In the genomic region with DNA sequence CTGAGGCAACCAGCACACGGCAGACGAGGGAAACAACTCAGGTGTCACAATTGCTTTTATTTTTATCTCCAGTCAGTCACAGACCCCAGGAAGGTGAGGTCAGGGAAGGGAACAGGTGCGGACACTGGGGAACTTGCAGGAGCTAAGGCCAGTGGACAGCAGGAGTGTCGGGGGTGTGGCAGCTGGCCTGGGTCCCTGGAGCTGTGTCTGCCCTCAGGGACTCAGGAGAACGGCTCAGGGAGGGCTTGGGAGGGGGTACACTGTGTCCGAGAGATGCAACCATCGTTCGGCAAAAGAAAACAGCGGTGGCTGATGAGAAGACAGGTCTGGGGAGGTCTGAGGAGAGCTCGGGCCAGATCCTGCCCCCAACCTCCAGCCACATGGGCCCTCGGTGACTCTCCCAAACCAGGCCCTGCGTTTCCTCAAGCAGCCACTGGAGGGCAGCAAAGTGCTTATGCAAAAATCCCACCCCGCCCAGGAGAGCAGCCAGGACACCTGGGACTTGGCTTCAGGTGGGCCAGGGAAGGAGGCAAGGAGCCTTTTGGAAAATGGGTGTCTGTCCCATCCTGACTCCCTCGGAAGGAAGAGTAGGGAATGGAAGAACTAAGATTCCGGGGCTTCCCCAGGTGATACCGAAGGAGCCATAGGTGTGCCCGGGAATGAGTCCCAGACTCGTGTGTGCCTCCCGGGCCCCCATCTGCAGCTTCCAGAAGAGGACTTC, we compare ENCODE assay signal across 8 cellular contexts. TPM values are rescaled to one million over a fixed set of nuclear protein-coding genes. Genes with fewer than 3 reads are reported as not detected.
A peak's percentile ranks its signal among the peaks of the same experiment; 100 is the strongest.
DNase-seq lines count a peak whose midpoint lies in the region; ATAC-seq, FAIRE-seq and TF ChIP-seq lines count a peak whose summit lies in the region.

No MANE protein-coding gene starts in this region.

- H3K36me3 Mint-ChIP-seq in WTC11 = no peaks in the 10 kb centered on the region

- no peaks in the 10 kb centered on the region for H4K20me1 ChIP-seq in mammary epithelial cell (ENCODE audit: insufficient read depth, low read length)

- H3K9me3 ChIP-seq in mammary epithelial cell (replicated peaks; ENCODE audit: insufficient read depth, low read length) (no peaks in the 10 kb centered on the region), kidney (ENCODE audit: control insufficient read depth in 1 of 2, low read length in 2 of 2) (no peaks in the 10 kb centered on the region)

- H2AFZ ChIP-seq in mammary epithelial cell (ENCODE audit: low read depth, low read length) = peak overlapping the region; percentile 53

- no peaks in the 10 kb centered on the region for H3K79me2 ChIP-seq in mammary epithelial cell (ENCODE audit: insufficient read depth, low read length)

- ATAC-seq in WTC11 = peak; percentile 94
- ATAC-seq in GM19035 (IDR thresholded peaks at IDR 0.05; ENCODE audit: unreplicated experiment) = no peak

- H3K4me3 ChIP-seq in mammary epithelial cell (replicated peaks in 1 of 3; ENCODE audit: insufficient read depth in 1 of 3, low read depth in 2 of 3, low read length in 3 of 3) (no peak overlapping the region), kidney (ENCODE audit: low read length in 2 of 2) (peak overlapping the region in 1 of 2 donors; percentile 2)

- H3K36me3 ChIP-seq in mammary epithelial cell (ENCODE audit: insufficient read depth, low read length) (no peaks in the 10 kb centered on the region), kidney (ENCODE audit: control insufficient read depth in 1 of 2, insufficient read depth in 2 of 2, low read length in 2 of 2) (no peaks in the 10 kb centered on the region)

- TF ChIP-seq CTCF in WTC11 (IDR thresholded peaks at IDR 0.05) (peak; percentile 96), mammary epithelial cell (conservative IDR thresholded peaks at IDR 0.05 in 1 of 2, IDR thresholded peaks at IDR 0.05 in 1 of 2; ENCODE audit: extremely low read depth in 1 of 2, insufficient read depth in 1 of 2, low read depth in 1 of 2, low read length in 2 of 2) (peak; percentile 97 to 99), kidney (IDR thresholded peaks at IDR 0.05; ENCODE audit: borderline replicate concordance, extremely low read depth, insufficient read depth) (peak; percentile 94)

- H3K9ac ChIP-seq in mammary epithelial cell (ENCODE audit: insufficient read depth, low read length) (no peak overlapping the region), kidney (ENCODE audit: low read length in 2 of 2) (peak overlapping the region in 1 of 2 donors; percentile 46)

- in situ Hi-C loops in mammary epithelial cell (cut with MboI; ENCODE audit: low sequenced_read_pairs in 2 of 2) = loop anchor here (10.0 kb wide), 1 partner anchor 188 kb away; a partner anchor contains a TSS

- peaks cover 10% of the 10 kb centered on the region for H3K27me3 Mint-ChIP-seq in WTC11 (ENCODE audit: low read depth)

- peaks cover 2% of the 10 kb centered on the region for H3K27me3 ChIP-seq in mammary epithelial cell (ENCODE audit: insufficient read depth, low read length)

- H3K27ac ChIP-seq in mammary epithelial cell (ENCODE audit: insufficient read depth, low read depth, low read length) (no peak overlapping the region), kidney (ENCODE audit: low read depth in 2 of 2, low read length in 2 of 2) (no peak overlapping the region)

- DNase-seq in NCI-H2081 (lab: John Stamatoyannopoulos, UW) (peak; percentile 61 to 74), NCI-H2081 treated with DMSO at 0.1 percent for 48 hours (lab: John Stamatoyannopoulos, UW) (no peak), NCI-H1105 treated with DMSO at 0.1 percent for 48 hours (lab: John Stamatoyannopoulos, UW) (peak; percentile 30), WTC11 (ENCODE audit: low spot score) (peak; percentile 90), mammary epithelial cell (peak; percentile 50), kidney (peak; percentile 85)
- DNase-seq in stimulated activated CD4-positive, alpha-beta T cell treated with anti-CD3 and anti-CD28 coated beads, Interleukin-2, amount 100 ng/mL, for 24 hours = peak; percentile 81

- H3K4me1 ChIP-seq in mammary epithelial cell (ENCODE audit: insufficient read depth, low read length) (no peaks in the 10 kb centered on the region), kidney (ENCODE audit: control insufficient read depth in 1 of 2, insufficient read depth in 1 of 2, low read depth in 1 of 2, low read length in 2 of 2) (peaks cover 16% of the 10 kb centered on the region in 2 donors)

- WGBS in mammary epithelial cell (ENCODE audit: low coverage, missing lambda C conversion rate) = 50% methylated on average over 7 of the region's 19 CpGs

- H3K9me3 Mint-ChIP-seq in WTC11 = no peaks in the 10 kb centered on the region

- H3K27ac Mint-ChIP-seq in WTC11 = no peak overlapping the region

- no peak overlapping the region for H3K4me2 ChIP-seq in mammary epithelial cell (ENCODE audit: insufficient read depth, low read depth, low read length)

- intact Hi-C loops in mammary epithelial cell (cut with micrococcal nuclease) (loop anchor here (1.0 to 2.0 kb wide), 6 partner anchors 78 to 203 kb away; a partner anchor contains a TSS), kidney (cut with DNase I) (no loop called here)

- dilution Hi-C loops in mammary epithelial cell (cut with HindIII; ENCODE audit: low sequenced_read_pairs) = loop anchor here (5.0 to 25.0 kb wide), 3 partner anchors 35 to 195 kb away; a partner anchor contains a TSS

- CTCF ChIA-PET in WTC11 (lab: Charles Lee) = interaction anchor here (0.5 to 9.5 kb wide), 54 partner anchors 10 to 572 kb away, joined by 3 to 99 read pairs (median 6); a partner anchor contains a TSS
- CTCF ChIA-PET in mammary epithelial cell (lab: Charles Lee; ENCODE audit: low non-redundant PET) = interaction anchor here (0.6 kb wide), 1 partner anchor 24 kb away, joined by 3 read pairs; a partner anchor contains a TSS

- FAIRE-seq in kidney (lab: Jason Lieb, UNC) = no peak

- H3K4me1 Mint-ChIP-seq in WTC11 = peaks cover 9% of the 10 kb centered on the region

- BruUV-seq in mammary epithelial cell (replicated peaks; lab: Mats Ljungman, UMichigan) = no TSS peak

- no peak overlapping the region for H3K4me3 Mint-ChIP-seq in WTC11

- POLR2A ChIA-PET in WTC11 (lab: Charles Lee) = interaction anchor here (0.5 to 1.4 kb wide), 4 partner anchors 43 to 1715 kb away, joined by 3 to 4 read pairs (median 4); a partner anchor contains a TSS

TF ChIP-seq in WTC11, 78 proteins besides CTCF, POLR2A, EP300 and RAD21:
- TF ChIP-seq, protein P1, sequence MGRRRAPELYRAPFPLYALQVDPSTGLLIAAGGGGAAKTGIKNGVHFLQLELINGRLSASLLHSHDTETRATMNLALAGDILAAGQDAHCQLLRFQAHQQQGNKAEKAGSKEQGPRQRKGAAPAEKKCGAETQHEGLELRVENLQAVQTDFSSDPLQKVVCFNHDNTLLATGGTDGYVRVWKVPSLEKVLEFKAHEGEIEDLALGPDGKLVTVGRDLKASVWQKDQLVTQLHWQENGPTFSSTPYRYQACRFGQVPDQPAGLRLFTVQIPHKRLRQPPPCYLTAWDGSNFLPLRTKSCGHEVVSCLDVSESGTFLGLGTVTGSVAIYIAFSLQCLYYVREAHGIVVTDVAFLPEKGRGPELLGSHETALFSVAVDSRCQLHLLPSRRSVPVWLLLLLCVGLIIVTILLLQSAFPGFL (CRISPR knock-in tag; IDR thresholded peaks at IDR 0.05; ENCODE audit: borderline replicate concordance) = no peak
- TF ChIP-seq CREM (CRISPR knock-in tag; IDR thresholded peaks at IDR 0.05) (no peak), ESRRA (CRISPR knock-in tag; IDR thresholded peaks at IDR 0.05; ENCODE audit: borderline replicate concordance) (no peak), TEAD1 (CRISPR knock-in tag; IDR thresholded peaks at IDR 0.05) (no peak), RELA (CRISPR knock-in tag; IDR thresholded peaks at IDR 0.05; ENCODE audit: borderline replicate concordance) (no peak), ATF1 (CRISPR knock-in tag; IDR thresholded peaks at IDR 0.05) (no peak)
- TF ChIP-seq, protein P2, sequence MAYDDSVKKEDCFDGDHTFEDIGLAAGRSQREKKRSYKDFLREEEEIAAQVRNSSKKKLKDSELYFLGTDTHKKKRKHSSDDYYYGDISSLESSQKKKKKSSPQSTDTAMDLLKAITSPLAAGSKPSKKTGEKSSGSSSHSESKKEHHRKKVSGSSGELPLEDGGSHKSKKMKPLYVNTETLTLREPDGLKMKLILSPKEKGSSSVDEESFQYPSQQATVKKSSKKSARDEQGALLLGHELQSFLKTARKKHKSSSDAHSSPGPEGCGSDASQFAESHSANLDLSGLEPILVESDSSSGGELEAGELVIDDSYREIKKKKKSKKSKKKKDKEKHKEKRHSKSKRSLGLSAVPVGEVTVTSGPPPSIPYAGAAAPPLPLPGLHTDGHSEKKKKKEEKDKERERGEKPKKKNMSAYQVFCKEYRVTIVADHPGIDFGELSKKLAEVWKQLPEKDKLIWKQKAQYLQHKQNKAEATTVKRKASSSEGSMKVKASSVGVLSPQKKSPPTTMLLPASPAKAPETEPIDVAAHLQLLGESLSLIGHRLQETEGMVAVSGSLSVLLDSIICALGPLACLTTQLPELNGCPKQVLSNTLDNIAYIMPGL (CRISPR knock-in tag; IDR thresholded peaks at IDR 0.05) = no peak
- TF ChIP-seq, protein P3, sequence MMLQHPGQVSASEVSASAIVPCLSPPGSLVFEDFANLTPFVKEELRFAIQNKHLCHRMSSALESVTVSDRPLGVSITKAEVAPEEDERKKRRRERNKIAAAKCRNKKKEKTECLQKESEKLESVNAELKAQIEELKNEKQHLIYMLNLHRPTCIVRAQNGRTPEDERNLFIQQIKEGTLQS (CRISPR knock-in tag; conservative IDR thresholded peaks at IDR 0.05) = no peak
- TF ChIP-seq, protein P4, sequence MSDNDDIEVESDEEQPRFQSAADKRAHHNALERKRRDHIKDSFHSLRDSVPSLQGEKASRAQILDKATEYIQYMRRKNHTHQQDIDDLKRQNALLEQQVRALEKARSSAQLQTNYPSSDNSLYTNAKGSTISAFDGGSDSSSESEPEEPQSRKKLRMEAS (CRISPR knock-in tag; IDR thresholded peaks at IDR 0.05) = 0 out of 2 replicates have a peak, but pooled peaks have one; percentile 31

RNA-seq across cellular contexts. Expression of a gene that starts 24.1 kb away (rescaled TPM):
- total RNA-seq in WTC11 (2021) (1.6 to 3.2 TPM (median 2.4 TPM) in 3 replicates), mammary epithelial cell (1 to 10 TPM; 3.3 to 3.8 TPM), kidney (5.1 TPM)
- polyA plus RNA-seq in mammary epithelial cell (2.5 TPM), kidney (ENCODE audit: insufficient read depth, low read depth, low replicate concordance) (4.6 TPM)
- 3.3 TPM for polyA minus RNA-seq in mammary epithelial cell

RNA-seq across cellular contexts. Expression of a gene that starts 36.7 kb away (rescaled TPM):
- total RNA-seq in WTC11 (2021) = 0.18 to 0.30 TPM (median 0.22 TPM) in 3 replicates
- total RNA-seq in mammary epithelial cell = not detected
- not detected for polyA plus RNA-seq in mammary epithelial cell
- not detected for polyA minus RNA-seq in mammary epithelial cell
- 5.5 TPM for total RNA-seq in kidney
- polyA plus RNA-seq in kidney (ENCODE audit: insufficient read depth, low read depth, low replicate concordance) = 1.3 TPM

RNA-seq across cellular contexts. Expression of a gene that starts 38.8 kb away (rescaled TPM):
- total RNA-seq in WTC11 (2021) (22.1 to 27.8 TPM (median 22.4 TPM) in 3 replicates), mammary epithelial cell (10 to 100 TPM; 24.1 to 27.2 TPM), kidney (20.6 TPM)
- polyA plus RNA-seq in mammary epithelial cell (6.4 TPM), kidney (ENCODE audit: insufficient read depth, low read depth, low replicate concordance) (7.2 TPM)
- polyA minus RNA-seq in mammary epithelial cell = 13.5 TPM
